9 cellular contexts compared by ENCODE assay signal in the genomic region with DNA sequence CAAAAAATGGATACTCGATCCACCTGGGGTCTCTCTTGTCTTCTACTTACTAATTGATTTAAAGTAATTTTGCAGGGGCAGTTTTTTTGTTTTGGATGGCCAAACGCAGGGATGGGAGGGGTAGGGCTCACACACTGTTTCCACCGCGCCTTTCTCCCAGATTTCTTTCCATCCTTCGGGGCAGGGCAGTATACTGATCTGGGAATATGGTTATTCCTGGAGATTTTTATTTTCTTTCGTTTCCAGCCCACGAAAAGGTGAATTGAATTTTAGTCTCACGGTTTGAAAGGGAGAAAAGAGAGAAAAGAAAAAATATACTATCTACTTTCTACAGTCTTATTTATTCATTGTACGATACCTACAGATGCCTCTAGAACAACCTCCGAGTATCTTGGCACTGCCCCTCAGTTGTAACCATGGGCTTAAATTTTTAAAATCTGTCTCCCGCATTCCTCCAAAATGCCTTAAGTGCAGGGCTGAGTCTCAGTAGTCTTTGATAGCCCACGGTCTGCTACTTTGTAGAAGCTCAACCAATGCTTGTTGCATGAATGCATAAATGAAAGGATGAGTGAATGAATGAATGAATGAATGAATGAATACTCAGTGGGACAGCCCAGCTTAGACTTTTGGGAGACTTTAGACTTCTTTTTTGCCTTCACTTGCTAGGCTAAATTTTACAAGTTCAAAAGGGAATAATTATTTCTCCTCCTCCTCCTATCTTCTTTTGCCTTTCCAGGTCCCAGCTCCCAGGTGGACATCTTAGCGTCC. TPM values are rescaled to one million over a fixed set of nuclear protein-coding genes. Genes with fewer than 3 reads are reported as not detected.
DNase-seq lines count a peak whose midpoint lies in the region; ATAC-seq, FAIRE-seq and TF ChIP-seq lines count a peak whose summit lies in the region.
"Had no signal": no experiment of that assay in that cellular context is flagged by ENCODE, and none has a peak within 500 bp of the region (broad histone marks: within the 10 kb centered on the region; RNA-seq: fewer than 3 reads in every experiment).

No MANE protein-coding gene starts in this region.

- H3K4me1 ChIP-seq in heart right ventricle = peaks cover 0 to 56% (median 26%) of the 10 kb centered on the region in 9 donors
- peaks cover 52% of the 10 kb centered on the region for H3K4me1 ChIP-seq in HepG2 (ENCODE audit: insufficient read depth, low read length)
- peaks cover 1% of the 10 kb centered on the region for H3K4me1 ChIP-seq in urinary bladder (ENCODE audit: insufficient read depth)

- H3K27ac Mint-ChIP-seq in activated naive CD8-positive, alpha-beta T cell treated with anti-CD3 and anti-CD28 coated beads for 36 hours = peak overlapping the region; percentile 100

- no peak overlapping the region for H2AFZ ChIP-seq in HepG2 (ENCODE audit: low read length)

- POLR2A ChIA-PET in HepG2 (lab: Yijun Ruan, JAX) = interaction anchor here (6.2 kb wide), 1 partner anchor 19 kb away, joined by 82 read pairs; the partner anchor contains the start of gene TRIM27

- no peak for TF ChIP-seq RAD21 in HepG2 (CRISPR knock-in tag; IDR thresholded peaks at IDR 0.05)

- H3K36me3 Mint-ChIP-seq in activated naive CD8-positive, alpha-beta T cell treated with anti-CD3 and anti-CD28 coated beads for 36 hours = peaks cover 8% of the 10 kb centered on the region

- ATAC-seq in heart right ventricle (no peak), left ventricle myocardium superior (no peak), HepG2 (peak; percentile 6), HG02870 (IDR thresholded peaks at IDR 0.05; ENCODE audit: unreplicated experiment) (no peak), GM19463 (IDR thresholded peaks at IDR 0.05; ENCODE audit: unreplicated experiment) (no peak)

- TF ChIP-seq EP300 in HepG2 (IDR thresholded peaks at IDR 0.05; ENCODE audit: low read depth in 2 of 2, low read length in 2 of 2) (no peak), HepG2 (CRISPR knock-in tag; IDR thresholded peaks at IDR 0.05; ENCODE audit: borderline replicate concordance) (no peak)

- no peaks in the 10 kb centered on the region for H3K36me3 ChIP-seq in heart right ventricle
- no peaks in the 10 kb centered on the region for H3K36me3 ChIP-seq in HepG2 (replicated peaks in 1 of 2; ENCODE audit: control insufficient read depth in 1 of 2, insufficient read depth in 2 of 2, low read length in 2 of 2)
- no peaks in the 10 kb centered on the region for H3K36me3 ChIP-seq in urinary bladder (ENCODE audit: insufficient read depth)

- H3K27me3 ChIP-seq in heart right ventricle = no peaks in the 10 kb centered on the region
- peaks cover 0 to 7% of the 10 kb centered on the region in 2 experiments; a peak in 1 of 5 replicates for H3K27me3 ChIP-seq in HepG2 (ENCODE audit: control insufficient read depth in 1 of 2, insufficient read depth in 2 of 2, low read length in 2 of 2)

- no peak for FAIRE-seq in HepG2 (lab: Jason Lieb, UNC)
- FAIRE-seq: endometrium had no signal

- no peaks in the 10 kb centered on the region for H4K20me1 ChIP-seq in HepG2 (ENCODE audit: insufficient read depth, low read length)

- DNase-seq in heart right ventricle = no peak
- DNase-seq in left ventricle myocardium superior = no peak
- no peak for DNase-seq in activated naive CD8-positive, alpha-beta T cell treated with anti-CD3 and anti-CD28 coated beads for 36 hours
- DNase-seq in HepG2 (ENCODE audit: low spot score) = no peak
- no peak for DNase-seq in NCI-H82 (lab: John Stamatoyannopoulos, UW)

- 13 to 16% methylated on average over 13 of the region's 13 CpGs for whole genome bisulfite sequencing in heart right ventricle, 2 donors
- WGBS in HepG2 (ENCODE audit: low lambda C conversion rate) = 7% methylated on average over 13 of the region's 13 CpGs
- 8% methylated on average over 13 of the region's 13 CpGs for WGBS in urinary bladder

- H3K4me1 Mint-ChIP-seq in activated naive CD8-positive, alpha-beta T cell treated with anti-CD3 and anti-CD28 coated beads for 36 hours = peaks cover 47% of the 10 kb centered on the region

- H3K27me3 Mint-ChIP-seq in activated naive CD8-positive, alpha-beta T cell treated with anti-CD3 and anti-CD28 coated beads for 36 hours = peaks cover 22% of the 10 kb centered on the region

- in situ Hi-C loops in HepG2 (cut with HindIII; ENCODE audit: extremely low pct_ligation_motif_present, low pct_unique_long_range_greater_than_20kb) = loop anchor here (5.0 kb wide), 2 partner anchors 40 to 75 kb away; no protein-coding TSS in a partner anchor

- peak overlapping the region in 7 of 10 donors; percentile 57 to 82 (median 67) for H3K27ac ChIP-seq in heart right ventricle
- no peak overlapping the region for H3K27ac ChIP-seq in HepG2 (ENCODE audit: extremely low read length, insufficient read depth, low read length)
- H3K27ac ChIP-seq in urinary bladder (ENCODE audit: low read depth) = no peak overlapping the region

- no TSS peak for BruUV-seq in HepG2 (replicated peaks; lab: Mats Ljungman, UMichigan)

- no peak for TF ChIP-seq POLR2A in HepG2 (IDR thresholded peaks at IDR 0.05; ENCODE audit: insufficient read depth in 1 of 2, low read depth in 2 of 2, low read length in 2 of 2)

- H3K4me3 ChIP-seq in heart right ventricle (peak overlapping the region; percentile 41 to 71 (median 61)), HepG2 (replicated peaks in 1 of 3; ENCODE audit: insufficient read depth in 1 of 3, low read depth in 2 of 3, low read length in 3 of 3) (peak overlapping the region; percentile 68 to 85 (median 79)), urinary bladder (ENCODE audit: low read depth, low read length) (peak overlapping the region; percentile 20)

- H3K79me2 ChIP-seq in HepG2 (ENCODE audit: insufficient read depth, low read length) = no peaks in the 10 kb centered on the region

- H3K4me3 Mint-ChIP-seq in activated naive CD8-positive, alpha-beta T cell treated with anti-CD3 and anti-CD28 coated beads for 36 hours = peak overlapping the region; percentile 95

- CTCF ChIA-PET in HepG2 (lab: Yijun Ruan, JAX; ENCODE audit: low intra/inter-chr PET ratio, low total read pairs) = no interaction called here

- peaks cover 5% of the 10 kb centered on the region for H3K9me3 Mint-ChIP-seq in activated naive CD8-positive, alpha-beta T cell treated with anti-CD3 and anti-CD28 coated beads for 36 hours

- H3K9ac ChIP-seq in HepG2 (ENCODE audit: insufficient read depth, low read depth, low read length) = peak overlapping the region; percentile 64

- intact Hi-C loops in heart right ventricle (cut with DNase I) = loop anchor here in 9 of 10 donors (1.0 to 10.0 kb wide), 12 partner anchors 17 to 105 kb away; no protein-coding TSS in a partner anchor
- intact Hi-C loops in left ventricle myocardium superior (cut with micrococcal nuclease) = no loop called here
- intact Hi-C loops in HepG2 (cut with micrococcal nuclease; ENCODE audit: unreplicated experiment) = loop anchor here (1.0 to 5.0 kb wide), 8 partner anchors 18 to 145 kb away; no protein-coding TSS in a partner anchor

- TF ChIP-seq CTCF in heart right ventricle (IDR thresholded peaks at IDR 0.05) (no peak), HepG2 (CRISPR knock-in tag; IDR thresholded peaks at IDR 0.05) (no peak)

- peak overlapping the region; percentile 82 for H3K4me2 ChIP-seq in HepG2 (ENCODE audit: low read depth, low read length)

- H3K9me3 ChIP-seq in heart right ventricle (no peaks in the 10 kb centered on the region), HepG2 (ENCODE audit: low read length) (no peaks in the 10 kb centered on the region)

TF ChIP-seq in HepG2, 621 proteins besides CTCF, POLR2A, EP300 and RAD21 (continues in another document):
- 0 out of 2 replicates have a peak, but pooled peaks have one; percentile 11 for TF ChIP-seq SRY (CRISPR knock-in tag; IDR thresholded peaks at IDR 0.05)
- TF ChIP-seq ZNF264 (CRISPR knock-in tag; IDR thresholded peaks at IDR 0.05) = no peak
- TF ChIP-seq KDM5A (IDR thresholded peaks at IDR 0.05; ENCODE audit: borderline replicate concordance, low read length) = 0 out of 2 replicates have a peak, but pooled peaks have one; percentile 14
- no peak for TF ChIP-seq FOSL1 (CRISPR knock-in tag; IDR thresholded peaks at IDR 0.05; ENCODE audit: borderline replicate concordance)
- no peak for TF ChIP-seq SMARCC2 (IDR thresholded peaks at IDR 0.05)

RNA-seq across cellular contexts. Expression of gene TRIM27, which starts 18.1 kb away (rescaled TPM):
- total RNA-seq in heart right ventricle = 10 to 100 TPM; 14.7 to 23.1 (median 17.6) TPM
- 10 to 100 TPM; 21.0 to 26.2 TPM for polyA plus RNA-seq in heart right ventricle
- total RNA-seq in left ventricle myocardium superior = 19.2 TPM
- total RNA-seq in activated naive CD8-positive, alpha-beta T cell treated with anti-CD3 and anti-CD28 coated beads for 36 hours = 10 to 100 TPM; 51.5 to 52.3 TPM
- 79.0 and 88.6 TPM in 2 replicates for total RNA-seq in HepG2 (2016; rRNA removed; fragmentation: Illumina TruSeq; extraction: Trizol)
- total RNA-seq in HepG2 (2016; cell fraction: cytosol; rRNA removed; fragmentation: Illumina TruSeq; extraction: Trizol; ENCODE audit: low read depth) = 14.2 and 14.7 TPM in 2 replicates
- total RNA-seq in HepG2 (2016; cell fraction: insoluble cytoplasmic fraction; rRNA removed; fragmentation: Illumina TruSeq; extraction: Trizol) = 82.1 and 84.2 TPM in 2 replicates
- total RNA-seq in HepG2 (2016; cell fraction: membrane; rRNA removed; fragmentation: Illumina TruSeq; extraction: Trizol) = 35.6 and 36.2 TPM in 2 replicates
- 86.3 and 102 TPM in 2 replicates for total RNA-seq in HepG2 (2016; cell fraction: nucleus; rRNA removed; fragmentation: Illumina TruSeq; extraction: Trizol)
- 108 and 112 TPM in 2 replicates for polyA plus RNA-seq in HepG2 (2011; rRNA removed)
- 79.8 and 88.4 TPM in 2 replicates for polyA plus RNA-seq in HepG2 (2011; cell fraction: cytosol; rRNA removed)
- polyA plus RNA-seq in HepG2 (2011; cell fraction: nucleus; rRNA removed) = 158 and 172 TPM in 2 replicates
- polyA plus RNA-seq in HepG2 (2012) = 57.6 and 68.7 TPM in 2 replicates
- 6.2 and 6.6 TPM in 2 replicates for polyA plus RNA-seq in HepG2 (2016; cell fraction: cytosol; fragmentation: Illumina TruSeq; extraction: Trizol; ENCODE audit: low read depth)
- polyA plus RNA-seq in HepG2 (2016; cell fraction: insoluble cytoplasmic fraction; fragmentation: Illumina TruSeq; extraction: Trizol; ENCODE audit: low read depth) = 74.5 and 78.1 TPM in 2 replicates
- polyA plus RNA-seq in HepG2 (2016; cell fraction: membrane; fragmentation: Illumina TruSeq; extraction: Trizol; ENCODE audit: low read depth) = 14.8 and 17.7 TPM in 2 replicates
- polyA plus RNA-seq in HepG2 (2016; cell fraction: nucleus; fragmentation: Illumina TruSeq; extraction: Trizol; ENCODE audit: insufficient read depth, low read depth) = 88.3 and 97.6 TPM in 2 replicates
- polyA minus RNA-seq in HepG2 (2011; rRNA and poly(A)+ RNA removed; ENCODE audit: low replicate concordance) = 155 and 156 TPM in 2 replicates
- 47.8 and 51.6 TPM in 2 replicates for polyA minus RNA-seq in HepG2 (2011; cell fraction: cytosol; rRNA and poly(A)+ RNA removed)
- polyA minus RNA-seq in HepG2 (2011; cell fraction: nucleus; rRNA and poly(A)+ RNA removed) = 183 and 209 TPM in 2 replicates
- total RNA-seq in urinary bladder = 73.3 TPM
- polyA plus RNA-seq in urinary bladder = 35.0 TPM

Comparison
In these comparisons a context has a peak if more than half of its experiments do, and no peak if none do; other contexts are left out.
1. H3K27ac ChIP-seq: peak in heart right ventricle (7 of 10); none in HepG2 (single experiment) and urinary bladder (single experiment).
2. H3K4me3 ChIP-seq: peak in every context shown above with its lines; median percentile 79 in HepG2; 61 in heart right ventricle; 20 in urinary bladder.